In the genomic region with DNA sequence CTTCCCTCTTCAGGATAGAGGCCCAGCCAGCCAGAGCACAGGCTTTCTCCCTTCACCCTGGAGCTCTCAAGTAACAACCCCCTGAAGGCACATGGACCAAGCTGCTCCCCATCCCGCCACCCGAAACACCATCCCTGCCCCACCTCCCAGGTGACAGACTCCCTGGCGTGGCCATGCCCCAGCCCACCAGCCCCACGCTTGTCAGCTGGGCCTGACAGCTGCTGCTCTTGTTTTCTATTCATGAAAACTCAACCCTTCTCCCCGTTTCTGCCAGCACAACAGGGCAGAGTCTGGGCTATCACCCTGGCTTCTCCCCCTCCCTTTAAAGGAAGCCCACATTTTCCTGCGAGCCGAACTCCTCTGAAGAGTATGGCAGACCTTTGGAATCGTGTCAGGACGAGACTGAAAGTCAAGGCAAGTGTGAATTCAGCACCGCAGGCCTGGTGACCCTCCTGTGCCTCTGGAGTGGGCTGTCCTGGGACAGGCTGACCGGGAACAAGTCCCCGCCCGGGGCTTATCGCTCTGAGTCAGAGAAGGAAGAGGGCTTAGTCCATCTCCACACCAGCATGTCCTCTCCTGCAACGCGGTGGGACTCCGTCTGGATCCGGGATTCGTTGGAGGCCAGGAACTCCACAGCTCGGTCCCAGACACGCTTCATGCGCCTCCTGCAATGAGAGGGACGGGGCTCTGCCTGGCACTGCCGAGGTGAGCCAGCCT, we compare ENCODE assay signal across 1 cellular context.
TF ChIP-seq lines count a peak whose summit lies in the region.

No MANE protein-coding gene starts in this region.

TF ChIP-seq in H1, 55 proteins besides CTCF, POLR2A, EP300 and RAD21:
- TF ChIP-seq NANOG (IDR thresholded peaks at IDR 0.05; ENCODE audit: insufficient read depth, low read depth, low read length, poor library complexity, severe bottlenecking) (no peak), SIRT6 (IDR thresholded peaks at IDR 0.05; ENCODE audit: low read length) (no peak), PHF8 (conservative IDR thresholded peaks at IDR 0.05; ENCODE audit: low read depth, low read length) (no peak), JUND (IDR thresholded peaks at IDR 0.05; ENCODE audit: low read length) (no peak), ASH2L (IDR thresholded peaks at IDR 0.05; ENCODE audit: low read length) (no peak), EZH2 (IDR thresholded peaks at IDR 0.05; ENCODE audit: low read depth, low read length, severe bottlenecking) (no peak), HDAC2 (IDR thresholded peaks at IDR 0.05; ENCODE audit: borderline replicate concordance in 1 of 2, low read depth in 2 of 2, low read length in 2 of 2) (no peak), GABPA (IDR thresholded peaks at IDR 0.05; ENCODE audit: borderline replicate concordance, insufficient read depth, low read length) (no peak), EGR1 (IDR thresholded peaks at IDR 0.05; ENCODE audit: borderline replicate concordance, low read depth, low read length) (no peak), SRF (IDR thresholded peaks at IDR 0.05; ENCODE audit: low read depth, low read length) (no peak), CHD1 (IDR thresholded peaks at IDR 0.05; ENCODE audit: low read depth, low read length) (no peak), SP2 (IDR thresholded peaks at IDR 0.05; ENCODE audit: low read length) (no peak), RNF2 (IDR thresholded peaks at IDR 0.05; ENCODE audit: borderline replicate concordance, low read depth, low read length, missing control alignments, poor library complexity, severe bottlenecking) (no peak), BRCA1 (IDR thresholded peaks at IDR 0.05; ENCODE audit: low read depth, low read length) (no peak), FOSL1 (IDR thresholded peaks at IDR 0.05; ENCODE audit: insufficient read depth, low read depth, low read length) (no peak), KDM4A (IDR thresholded peaks at IDR 0.05; ENCODE audit: low read depth, low read length, severe bottlenecking) (no peak)
- TF ChIP-seq, protein P1, sequence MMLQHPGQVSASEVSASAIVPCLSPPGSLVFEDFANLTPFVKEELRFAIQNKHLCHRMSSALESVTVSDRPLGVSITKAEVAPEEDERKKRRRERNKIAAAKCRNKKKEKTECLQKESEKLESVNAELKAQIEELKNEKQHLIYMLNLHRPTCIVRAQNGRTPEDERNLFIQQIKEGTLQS (IDR thresholded peaks at IDR 0.05; ENCODE audit: insufficient read depth, low read depth, low read length) = no peak
- TF ChIP-seq, protein P2, sequence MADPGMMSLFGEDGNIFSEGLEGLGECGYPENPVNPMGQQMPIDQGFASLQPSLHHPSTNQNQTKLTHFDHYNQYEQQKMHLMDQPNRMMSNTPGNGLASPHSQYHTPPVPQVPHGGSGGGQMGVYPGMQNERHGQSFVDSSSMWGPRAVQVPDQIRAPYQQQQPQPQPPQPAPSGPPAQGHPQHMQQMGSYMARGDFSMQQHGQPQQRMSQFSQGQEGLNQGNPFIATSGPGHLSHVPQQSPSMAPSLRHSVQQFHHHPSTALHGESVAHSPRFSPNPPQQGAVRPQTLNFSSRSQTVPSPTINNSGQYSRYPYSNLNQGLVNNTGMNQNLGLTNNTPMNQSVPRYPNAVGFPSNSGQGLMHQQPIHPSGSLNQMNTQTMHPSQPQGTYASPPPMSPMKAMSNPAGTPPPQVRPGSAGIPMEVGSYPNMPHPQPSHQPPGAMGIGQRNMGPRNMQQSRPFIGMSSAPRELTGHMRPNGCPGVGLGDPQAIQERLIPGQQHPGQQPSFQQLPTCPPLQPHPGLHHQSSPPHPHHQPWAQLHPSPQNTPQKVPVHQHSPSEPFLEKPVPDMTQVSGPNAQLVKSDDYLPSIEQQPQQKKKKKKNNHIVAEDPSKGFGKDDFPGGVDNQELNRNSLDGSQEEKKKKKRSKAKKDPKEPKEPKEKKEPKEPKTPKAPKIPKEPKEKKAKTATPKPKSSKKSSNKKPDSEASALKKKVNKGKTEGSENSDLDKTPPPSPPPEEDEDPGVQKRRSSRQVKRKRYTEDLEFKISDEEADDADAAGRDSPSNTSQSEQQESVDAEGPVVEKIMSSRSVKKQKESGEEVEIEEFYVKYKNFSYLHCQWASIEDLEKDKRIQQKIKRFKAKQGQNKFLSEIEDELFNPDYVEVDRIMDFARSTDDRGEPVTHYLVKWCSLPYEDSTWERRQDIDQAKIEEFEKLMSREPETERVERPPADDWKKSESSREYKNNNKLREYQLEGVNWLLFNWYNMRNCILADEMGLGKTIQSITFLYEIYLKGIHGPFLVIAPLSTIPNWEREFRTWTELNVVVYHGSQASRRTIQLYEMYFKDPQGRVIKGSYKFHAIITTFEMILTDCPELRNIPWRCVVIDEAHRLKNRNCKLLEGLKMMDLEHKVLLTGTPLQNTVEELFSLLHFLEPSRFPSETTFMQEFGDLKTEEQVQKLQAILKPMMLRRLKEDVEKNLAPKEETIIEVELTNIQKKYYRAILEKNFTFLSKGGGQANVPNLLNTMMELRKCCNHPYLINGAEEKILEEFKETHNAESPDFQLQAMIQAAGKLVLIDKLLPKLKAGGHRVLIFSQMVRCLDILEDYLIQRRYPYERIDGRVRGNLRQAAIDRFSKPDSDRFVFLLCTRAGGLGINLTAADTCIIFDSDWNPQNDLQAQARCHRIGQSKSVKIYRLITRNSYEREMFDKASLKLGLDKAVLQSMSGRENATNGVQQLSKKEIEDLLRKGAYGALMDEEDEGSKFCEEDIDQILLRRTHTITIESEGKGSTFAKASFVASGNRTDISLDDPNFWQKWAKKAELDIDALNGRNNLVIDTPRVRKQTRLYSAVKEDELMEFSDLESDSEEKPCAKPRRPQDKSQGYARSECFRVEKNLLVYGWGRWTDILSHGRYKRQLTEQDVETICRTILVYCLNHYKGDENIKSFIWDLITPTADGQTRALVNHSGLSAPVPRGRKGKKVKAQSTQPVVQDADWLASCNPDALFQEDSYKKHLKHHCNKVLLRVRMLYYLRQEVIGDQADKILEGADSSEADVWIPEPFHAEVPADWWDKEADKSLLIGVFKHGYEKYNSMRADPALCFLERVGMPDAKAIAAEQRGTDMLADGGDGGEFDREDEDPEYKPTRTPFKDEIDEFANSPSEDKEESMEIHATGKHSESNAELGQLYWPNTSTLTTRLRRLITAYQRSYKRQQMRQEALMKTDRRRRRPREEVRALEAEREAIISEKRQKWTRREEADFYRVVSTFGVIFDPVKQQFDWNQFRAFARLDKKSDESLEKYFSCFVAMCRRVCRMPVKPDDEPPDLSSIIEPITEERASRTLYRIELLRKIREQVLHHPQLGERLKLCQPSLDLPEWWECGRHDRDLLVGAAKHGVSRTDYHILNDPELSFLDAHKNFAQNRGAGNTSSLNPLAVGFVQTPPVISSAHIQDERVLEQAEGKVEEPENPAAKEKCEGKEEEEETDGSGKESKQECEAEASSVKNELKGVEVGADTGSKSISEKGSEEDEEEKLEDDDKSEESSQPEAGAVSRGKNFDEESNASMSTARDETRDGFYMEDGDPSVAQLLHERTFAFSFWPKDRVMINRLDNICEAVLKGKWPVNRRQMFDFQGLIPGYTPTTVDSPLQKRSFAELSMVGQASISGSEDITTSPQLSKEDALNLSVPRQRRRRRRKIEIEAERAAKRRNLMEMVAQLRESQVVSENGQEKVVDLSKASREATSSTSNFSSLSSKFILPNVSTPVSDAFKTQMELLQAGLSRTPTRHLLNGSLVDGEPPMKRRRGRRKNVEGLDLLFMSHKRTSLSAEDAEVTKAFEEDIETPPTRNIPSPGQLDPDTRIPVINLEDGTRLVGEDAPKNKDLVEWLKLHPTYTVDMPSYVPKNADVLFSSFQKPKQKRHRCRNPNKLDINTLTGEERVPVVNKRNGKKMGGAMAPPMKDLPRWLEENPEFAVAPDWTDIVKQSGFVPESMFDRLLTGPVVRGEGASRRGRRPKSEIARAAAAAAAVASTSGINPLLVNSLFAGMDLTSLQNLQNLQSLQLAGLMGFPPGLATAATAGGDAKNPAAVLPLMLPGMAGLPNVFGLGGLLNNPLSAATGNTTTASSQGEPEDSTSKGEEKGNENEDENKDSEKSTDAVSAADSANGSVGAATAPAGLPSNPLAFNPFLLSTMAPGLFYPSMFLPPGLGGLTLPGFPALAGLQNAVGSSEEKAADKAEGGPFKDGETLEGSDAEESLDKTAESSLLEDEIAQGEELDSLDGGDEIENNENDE (IDR thresholded peaks at IDR 0.05; ENCODE audit: insufficient replicate concordance, low read length) = no peak
TF ChIP-seq in H1: peak in this region for 0.
